ENCODE assay signal across 1 cellular context in the genomic region with DNA sequence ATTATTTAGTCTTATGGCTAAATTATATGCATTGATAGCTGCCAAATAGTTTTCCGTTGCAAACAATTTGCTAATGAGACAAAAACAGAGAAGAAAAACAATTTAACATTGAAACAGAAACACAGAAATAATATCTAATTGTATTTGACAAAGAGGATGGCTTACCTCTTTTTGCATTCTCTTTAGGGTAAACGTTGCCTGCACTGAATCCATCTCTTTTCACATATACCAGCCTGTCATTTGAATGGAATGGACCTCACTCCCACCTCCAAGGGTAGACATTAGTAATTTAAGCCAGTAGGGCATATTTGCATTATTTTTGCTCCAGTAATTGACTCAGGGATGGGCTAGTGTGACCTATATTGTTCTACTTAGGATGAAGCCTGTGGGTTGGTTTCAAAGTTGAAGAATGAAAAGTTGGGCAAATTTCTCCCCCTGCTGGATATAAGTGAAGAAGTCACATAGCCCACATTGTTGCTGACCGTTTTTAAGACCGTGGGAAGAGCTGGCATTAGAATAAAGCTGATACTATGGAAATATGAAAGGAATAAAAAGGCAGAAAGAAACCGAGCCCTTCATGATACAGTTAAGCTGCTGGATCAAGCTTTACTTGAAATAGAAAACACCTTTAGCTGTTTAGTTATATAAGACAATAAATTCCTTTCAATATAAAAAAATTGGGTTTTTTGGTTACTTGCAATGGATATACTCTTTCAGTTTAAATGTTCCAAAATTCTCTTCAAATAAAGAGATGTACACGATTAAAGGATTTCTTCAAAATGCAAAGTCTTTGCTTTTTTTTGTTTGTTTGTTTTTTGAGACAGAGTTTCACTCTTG.
TF ChIP-seq lines count a peak whose summit lies in the region.

No MANE protein-coding gene starts in this region.

TF ChIP-seq in GM12878, 131 proteins besides CTCF, POLR2A, EP300 and RAD21:
- TF ChIP-seq CEBPB (IDR thresholded peaks at IDR 0.05; ENCODE audit: borderline replicate concordance in 1 of 2, low read depth in 2 of 2, low read length in 2 of 2): no peak
- TF ChIP-seq POLR2AphosphoS5 (IDR thresholded peaks at IDR 0.05; ENCODE audit: low read length): no peak
- TF ChIP-seq SMC3 (IDR thresholded peaks at IDR 0.05; ENCODE audit: borderline replicate concordance, low read length): peak; percentile 65; the same call in 1 of the 2 replicates
